In the genomic region with DNA sequence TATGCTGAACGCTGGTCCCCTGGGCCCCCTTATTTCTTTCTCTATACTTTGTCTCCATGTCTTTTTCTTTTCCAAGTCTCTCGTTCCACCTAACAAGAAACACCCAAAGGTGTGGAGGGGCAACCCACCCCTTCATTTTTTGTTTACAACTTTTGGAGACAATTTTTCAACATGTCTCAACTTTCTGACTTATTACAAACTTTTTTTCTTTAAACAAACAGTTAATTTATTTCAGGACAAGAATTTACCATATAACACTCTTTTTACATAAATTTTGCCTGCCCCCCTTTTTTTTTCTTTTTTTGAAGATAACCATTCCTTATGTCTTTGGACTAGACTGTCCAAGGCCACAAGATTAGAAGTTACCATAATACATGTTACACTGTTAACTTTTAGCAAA, we compare ENCODE assay signal across 8 cellular contexts. TPM values are rescaled to one million over a fixed set of nuclear protein-coding genes. Genes with fewer than 3 reads are reported as not detected.
DNase-seq lines count a peak whose midpoint lies in the region; ATAC-seq, FAIRE-seq and TF ChIP-seq lines count a peak whose summit lies in the region.
"Not testable (repeated sequence)": the region's sequence is repeated elsewhere in the genome, so short reads cannot be mapped to it uniquely, and the experiment has no call there.

No MANE protein-coding gene starts in this region.

- not testable (repeated sequence) for H3K23ac ChIP-seq in H9 (ENCODE audit: insufficient read length, low read depth, low read length)

- not testable (repeated sequence) for H3K27me3 Mint-ChIP-seq in H9 (ENCODE audit: low read depth); memory B cell; stimulated activated naive B cell treated with anti-CD40 and anti-IgM and Interleukin-4, amounts not matched to agents 10 μg/mL and 1 μg/mL and 100 μg/mL, for 72 hours

- TF ChIP-seq RAD21 in K562 (CRISPR knock-in tag; conservative IDR thresholded peaks at IDR 0.05 in 1 of 2, IDR thresholded peaks at IDR 0.05 in 1 of 2), result not testable (repeated sequence)

- H2AFZ ChIP-seq in H9 (ENCODE audit: low read length); Karpas-422 (ENCODE audit: low read length); OCI-LY7 (ENCODE audit: low read length); K562 (ENCODE audit: low read depth, low read length): not testable (repeated sequence)

- peaks cover 36 to 39% of the 10 kb centered on the region in 2 experiments for H3K4me1 Mint-ChIP-seq in H9
- peaks cover 25% of the 10 kb centered on the region for H3K4me1 Mint-ChIP-seq in memory B cell
- H3K4me1 Mint-ChIP-seq in stimulated activated naive B cell treated with anti-CD40 and anti-IgM and Interleukin-4, amounts not matched to agents 10 μg/mL and 1 μg/mL and 100 μg/mL, for 72 hours, result peaks cover 17 to 75% of the 10 kb centered on the region in 2 donors

- WGBS in H9 (ENCODE audit: extremely low coverage, insufficient read length, low lambda C conversion rate), result no CpG with 5 or more reads among the region's 2 CpGs
- 62% methylated on average over 2 of the region's 2 CpGs for WGBS in K562 (ENCODE audit: insufficient coverage, low coverage, missing lambda C conversion rate)

- H3K4me1 ChIP-seq in DOHH2 (ENCODE audit: control insufficient read depth, low read length) (peaks cover 82% of the 10 kb centered on the region), Karpas-422 (ENCODE audit: low read length) (peaks cover 39% of the 10 kb centered on the region), OCI-LY7 (ENCODE audit: insufficient read depth, low read length, poor library complexity, severe bottlenecking) (peaks cover 60% of the 10 kb centered on the region)
- not testable (repeated sequence) for H3K4me1 ChIP-seq in H9 (ENCODE audit: insufficient read depth, low read length); K562 (replicated peaks in 1 of 2; ENCODE audit: control insufficient read depth in 2 of 2, insufficient read depth in 2 of 2, low read length in 2 of 2)

- H3K27me3 ChIP-seq in DOHH2 (ENCODE audit: control insufficient read depth, low read length); H9 (ENCODE audit: insufficient read depth, low read length); Karpas-422 (ENCODE audit: low read length); K562 (ENCODE audit: control insufficient read depth in 2 of 2, insufficient read depth in 2 of 2, low read length in 2 of 2): not testable (repeated sequence)

- H3K18ac ChIP-seq in H9 (ENCODE audit: insufficient read length, low read depth, low read length), result not testable (repeated sequence)

- H3K79me2 ChIP-seq in DOHH2 (ENCODE audit: control insufficient read depth, low read length), result peaks cover 50% of the 10 kb centered on the region
- not testable (repeated sequence) for H3K79me2 ChIP-seq in H9 (ENCODE audit: insufficient read depth, low read length); Karpas-422 (ENCODE audit: low read length); OCI-LY7 (ENCODE audit: insufficient read depth, low read depth, low read length); K562 (ENCODE audit: control insufficient read depth, insufficient read depth, low read length)

- not testable (repeated sequence) for H3K14ac ChIP-seq in H9 (ENCODE audit: insufficient read depth, low read length)

- intact Hi-C loops in OCI-LY7 (cut with micrococcal nuclease; ENCODE audit: unreplicated experiment) (loop anchor here (5.0 kb wide), 1 partner anchor 83 kb away; a partner anchor contains a TSS), K562 (cut with micrococcal nuclease) (loop anchor here (5.0 kb wide), 1 partner anchor 77 kb away; no protein-coding TSS in a partner anchor)

- not testable (repeated sequence) for H2BK5ac ChIP-seq in H9 (ENCODE audit: insufficient read length, low read length)

- not testable (repeated sequence) for FAIRE-seq in K562 (lab: Jason Lieb, UNC)

- not testable (repeated sequence) for TF ChIP-seq EP300 in K562 (IDR thresholded peaks at IDR 0.05; ENCODE audit: low read length)

- H4K8ac ChIP-seq in H9 (replicated peaks; ENCODE audit: insufficient read length, low read depth, low read length), result not testable (repeated sequence)

- H3K9me2 ChIP-seq in DOHH2 (replicated peaks; ENCODE audit: control insufficient read depth, low read length); Karpas-422 (replicated peaks; ENCODE audit: insufficient read depth, low read length); OCI-LY7 (ENCODE audit: insufficient read depth, low read length): not testable (repeated sequence)

- H3K79me1 ChIP-seq in H9 (ENCODE audit: insufficient read depth, low read depth, low read length, poor library complexity, severe bottlenecking), result not testable (repeated sequence)

- not testable (repeated sequence) for H3K36me3 Mint-ChIP-seq in H9 (ENCODE audit: insufficient read depth in 1 of 3, low read depth in 3 of 3); memory B cell
- peaks cover 30 to 37% of the 10 kb centered on the region in 2 donors for H3K36me3 Mint-ChIP-seq in stimulated activated naive B cell treated with anti-CD40 and anti-IgM and Interleukin-4, amounts not matched to agents 10 μg/mL and 1 μg/mL and 100 μg/mL, for 72 hours

- BruUV-seq in OCI-LY7 (replicated peaks; lab: Mats Ljungman, UMichigan); K562 (replicated peaks; lab: Mats Ljungman, UMichigan): not testable (repeated sequence)

- H2AK5ac ChIP-seq in H9 (ENCODE audit: insufficient read length, low read length), result not testable (repeated sequence)

- in situ Hi-C loops in K562 (cut with MboI), result not testable (repeated sequence)

- H4K91ac ChIP-seq in H9 (ENCODE audit: insufficient read length, low read depth, low read length), result not testable (repeated sequence)

- not testable (repeated sequence) for H3K56ac ChIP-seq in H9 (ENCODE audit: insufficient read length, low read depth, low read length)

- H2BK120ac ChIP-seq in H9 (ENCODE audit: low read depth, low read length, poor library complexity, severe bottlenecking), result not testable (repeated sequence)

- H3K27ac ChIP-seq in DOHH2 (ENCODE audit: low read depth, low read length), result peak overlapping the region; percentile 87
- H3K27ac ChIP-seq in H9 (ENCODE audit: insufficient read length, low read depth, low read length); Karpas-422 (ENCODE audit: low read length); OCI-LY7 (ENCODE audit: low read depth, low read length, poor library complexity, severe bottlenecking); K562 (ENCODE audit: extremely low read depth, low read depth, low read length): not testable (repeated sequence)

- not testable (repeated sequence) for H3T11ph ChIP-seq in H9 (ENCODE audit: low read length)

- TF ChIP-seq CTCF in DOHH2 (IDR thresholded peaks at IDR 0.05; ENCODE audit: low read depth, low read length, poor library complexity, severe bottlenecking); GM12865 (IDR thresholded peaks at IDR 0.05; ENCODE audit: insufficient read depth, low read depth, low read length, missing control alignments); H9 (conservative IDR thresholded peaks at IDR 0.05); OCI-LY7 (conservative IDR thresholded peaks at IDR 0.05; ENCODE audit: low read length); K562 (IDR thresholded peaks at IDR 0.05 in 2 of 3, conservative IDR thresholded peaks at IDR 0.05 in 1 of 3; ENCODE audit: insufficient read depth in 2 of 3, low read depth in 1 of 3, low read length in 3 of 3): not testable (repeated sequence)

- H3K4me3 ChIP-seq in DOHH2 (ENCODE audit: low read length) (peak overlapping the region; percentile 88), GM12865 (ENCODE audit: low read depth, low read length) (peak overlapping the region; percentile 91)
- H3K4me3 ChIP-seq in Karpas-422 (ENCODE audit: low read length); OCI-LY7 (ENCODE audit: low read depth, low read length, poor library complexity, severe bottlenecking); K562: not testable (repeated sequence)

- H3K4me3 Mint-ChIP-seq in H9 (0 out of 5 replicates have a peak overlapping the region, but pooled peaks of 1 of the 2 experiments have one; percentile 5), memory B cell (peak overlapping the region; percentile 32)
- peak overlapping the region; percentile 90 to 91 for H3K4me3 Mint-ChIP-seq in stimulated activated naive B cell treated with anti-CD40 and anti-IgM and Interleukin-4, amounts not matched to agents 10 μg/mL and 1 μg/mL and 100 μg/mL, for 72 hours

- not testable (repeated sequence) for H3K23me2 ChIP-seq in H9 (ENCODE audit: insufficient read length, low read depth, low read length, poor library complexity, severe bottlenecking)

- not testable (repeated sequence) for H2BK20ac ChIP-seq in H9 (ENCODE audit: low read depth, low read length, poor library complexity, severe bottlenecking)

- ATAC-seq in K562; memory B cell (ENCODE audit: low read depth); stimulated activated naive B cell treated with anti-CD40 and anti-IgM and Interleukin-4, amounts not matched to agents 10 μg/mL and 1 μg/mL and 100 μg/mL, for 72 hours (replicated peaks): not testable (repeated sequence)

- H2BK15ac ChIP-seq in H9 (ENCODE audit: low read depth, low read length), result not testable (repeated sequence)

- not testable (repeated sequence) for H2BK12ac ChIP-seq in H9 (ENCODE audit: insufficient read length, low read depth, low read length)

- H3K9me3 Mint-ChIP-seq in H9; memory B cell; stimulated activated naive B cell treated with anti-CD40 and anti-IgM and Interleukin-4, amounts not matched to agents 10 μg/mL and 1 μg/mL and 100 μg/mL, for 72 hours: not testable (repeated sequence)

- not testable (repeated sequence) for H3K9me1 ChIP-seq in K562 (ENCODE audit: control insufficient read depth, insufficient read depth, low read length)

- H3K36me3 ChIP-seq in DOHH2 (ENCODE audit: control insufficient read depth, low read length), result peaks cover 31% of the 10 kb centered on the region
- not testable (repeated sequence) for H3K36me3 ChIP-seq in Karpas-422 (ENCODE audit: insufficient read depth, low read length); OCI-LY7 (ENCODE audit: insufficient read depth, low read length); K562 (ENCODE audit: control insufficient read depth, insufficient read depth, low read length)

- H3K27ac Mint-ChIP-seq in H9 (peak overlapping the region in 2 of 3 experiments; percentile 14 to 23; a peak in 2 of 7 replicates), memory B cell (peak overlapping the region; percentile 95)
- H3K27ac Mint-ChIP-seq in stimulated activated naive B cell treated with anti-CD40 and anti-IgM and Interleukin-4, amounts not matched to agents 10 μg/mL and 1 μg/mL and 100 μg/mL, for 72 hours, result peak overlapping the region; percentile 97

- H4K20me1 ChIP-seq in DOHH2 (ENCODE audit: control insufficient read depth, insufficient read depth, low read depth, low read length); H9 (ENCODE audit: control insufficient read depth, insufficient read depth, insufficient read length); Karpas-422 (ENCODE audit: insufficient read depth, low read depth, low read length); OCI-LY7 (ENCODE audit: insufficient read depth, low read length); K562 (replicated peaks; ENCODE audit: control insufficient read depth, insufficient read depth, low read length): not testable (repeated sequence)

- POLR2A ChIA-PET in OCI-LY7 (lab: Charles Lee), result interaction anchor here (1.6 kb wide), 1 partner anchor 10 kb away, joined by 3 read pairs; a partner anchor contains a TSS
- POLR2A ChIA-PET in K562 (lab: Yijun Ruan, JAX), result not testable (repeated sequence)

- not testable (repeated sequence) for H3K9me3 ChIP-seq in DOHH2 (ENCODE audit: control insufficient read depth, insufficient read depth, low read length); H9 (ENCODE audit: control insufficient read depth, low read depth, low read length); Karpas-422 (ENCODE audit: low read length); OCI-LY7 (ENCODE audit: low read length); K562 (replicated peaks; ENCODE audit: control insufficient read depth, insufficient read depth, low read depth, low read length)

- not testable (repeated sequence) for H4K5ac ChIP-seq in H9 (ENCODE audit: insufficient read length, low read depth, low read length)

- DNase-seq in GM12865 (ENCODE audit: low read depth); H9; OCI-LY7 (ENCODE audit: low spot score); K562 (ENCODE audit: extremely low read depth in 1 of 4, low spot score in 3 of 4); memory B cell (ENCODE audit: low spot score in 2 of 2); stimulated activated naive B cell treated with anti-CD40 and anti-IgM and Interleukin-4, amounts not matched to agents 10 μg/mL and 1 μg/mL and 100 μg/mL, for 72 hours: not testable (repeated sequence)
- DNase-seq in Karpas-422, result peak; percentile 25

- not testable (repeated sequence) for H3K4ac ChIP-seq in H9 (ENCODE audit: low read depth, low read length)

- H3F3A ChIP-seq in DOHH2 (ENCODE audit: control insufficient read depth, insufficient read depth), result peaks cover 51% of the 10 kb centered on the region

- not testable (repeated sequence) for TF ChIP-seq POLR2A in K562 (conservative IDR thresholded peaks at IDR 0.05)

- CTCF ChIA-PET in OCI-LY7 (lab: Charles Lee; ENCODE audit: unreplicated experiment); K562 (lab: Yijun Ruan, JAX; ENCODE audit: low intra/inter-chr PET ratio): not testable (repeated sequence)

- peak overlapping the region; percentile 82 for H3K4me2 ChIP-seq in DOHH2 (ENCODE audit: low read length)
- not testable (repeated sequence) for H3K4me2 ChIP-seq in H9 (ENCODE audit: insufficient read depth, insufficient read length, low read length); Karpas-422 (ENCODE audit: low read depth, low read length, poor library complexity, severe bottlenecking); K562 (ENCODE audit: insufficient read depth, low read length)
- H3K4me2 ChIP-seq in OCI-LY7 (ENCODE audit: low read length), result peak overlapping the region; percentile 0; the same call in 1 of the 2 replicates

- H3K9ac ChIP-seq in H9 (ENCODE audit: extremely low read depth, insufficient read length, low read length); Karpas-422 (ENCODE audit: low read length); K562 (ENCODE audit: insufficient read depth in 1 of 2, low read depth in 2 of 2, low read length in 2 of 2): not testable (repeated sequence)

RNA-seq across cellular contexts. Expression of a gene that starts 10.2 kb away (rescaled TPM):
- total RNA-seq in H9 (2021), result 17.5 and 20.4 TPM in 2 replicates
- 15.9 and 27.1 TPM in 2 replicates for total RNA-seq in Karpas-422 (2014; rRNA removed; shearing (Covaris generic); ENCODE audit: low replicate concordance)
- total RNA-seq in OCI-LY7 (2014; rRNA removed; shearing (Covaris generic)), result 13.2 and 26.6 TPM in 2 replicates
- total RNA-seq in OCI-LY7 (2022), result 29.8 and 33.5 TPM in 2 replicates
- total RNA-seq in K562 (2011; cell fraction: chromatin; rRNA removed; ENCODE audit: low replicate concordance), result 126 and 174 TPM in 2 replicates
- total RNA-seq in K562 (2011; cell fraction: nucleolus; rRNA removed), result 97.2 and 98.2 TPM in 2 replicates
- 106 and 123 TPM in 2 replicates for total RNA-seq in K562 (2011; cell fraction: nucleoplasm; rRNA removed)
- total RNA-seq in K562 (2014; rRNA removed), result 33.4 and 37.0 TPM in 2 replicates
- total RNA-seq in K562 (2014; rRNA removed; fragmentation: Illumina TruSeq; extraction: Trizol), result 34.1 and 39.0 TPM in 2 replicates
- 33.8 and 34.2 TPM in 2 replicates for total RNA-seq in K562 (2015; rRNA removed; fragmentation: Illumina TruSeq; extraction: Trizol)
- 43.3 and 44.4 TPM in 2 replicates for total RNA-seq in K562 (2021)
- polyA plus RNA-seq in K562 (2011; rRNA removed), result 60.2 and 65.6 TPM in 2 replicates
- 53.3 and 69.6 TPM in 2 replicates for polyA plus RNA-seq in K562 (2011; cell fraction: cytosol; rRNA removed)
- 43.8 and 46.3 TPM in 2 replicates for polyA plus RNA-seq in K562 (2011; cell fraction: nucleus; rRNA removed)
- 37.5 and 42.1 TPM in 2 replicates for polyA plus RNA-seq in K562 (2012)
- polyA plus RNA-seq in K562 (2014; fragmentation: Illumina TruSeq; extraction: Trizol), result 47.8 and 47.9 TPM in 2 replicates
- 10 to 100 TPM; 47.3 to 54.9 TPM for polyA plus RNA-seq in K562 (2014; fragmentation: Nextera tagmentation; extraction: Ambion mirVana)
- polyA plus RNA-seq in K562 (2014; rRNA removed), result 43.5 and 46.3 TPM in 2 replicates
- 113 and 133 TPM in 2 replicates for polyA minus RNA-seq in K562 (2011; rRNA and poly(A)+ RNA removed)
- 44.5 and 46.0 TPM in 2 replicates for polyA minus RNA-seq in K562 (2011; cell fraction: cytosol; rRNA and poly(A)+ RNA removed)
- 24.6 and 44.7 TPM in 2 replicates for polyA minus RNA-seq in K562 (2011; cell fraction: nucleus; rRNA and poly(A)+ RNA removed)

RNA-seq across cellular contexts. Expression of a gene that starts 26.9 kb away (rescaled TPM):
- total RNA-seq in H9 (2021) (502 and 508 TPM in 2 replicates), OCI-LY7 (2022) (450 and 489 TPM in 2 replicates), K562 (2014; rRNA removed) (2,410 and 3,306 TPM in 2 replicates), K562 (2014; rRNA removed; fragmentation: Illumina TruSeq; extraction: Trizol) (2,696 and 2,943 TPM in 2 replicates), K562 (2015; rRNA removed; fragmentation: Illumina TruSeq; extraction: Trizol) (1,782 and 1,893 TPM in 2 replicates), K562 (2021) (1,267 and 1,360 TPM in 2 replicates)
- 455 and 533 TPM in 2 replicates for total RNA-seq in Karpas-422 (2014; rRNA removed; shearing (Covaris generic); ENCODE audit: low replicate concordance)
- 693 and 1,106 TPM in 2 replicates for total RNA-seq in OCI-LY7 (2014; rRNA removed; shearing (Covaris generic))
- 185 and 351 TPM in 2 replicates for total RNA-seq in K562 (2011; cell fraction: chromatin; rRNA removed; ENCODE audit: low replicate concordance)
- 205 and 247 TPM in 2 replicates for total RNA-seq in K562 (2011; cell fraction: nucleolus; rRNA removed)
- 458 and 624 TPM in 2 replicates for total RNA-seq in K562 (2011; cell fraction: nucleoplasm; rRNA removed)
- polyA plus RNA-seq in K562 (2011; rRNA removed) (2,284 and 2,713 TPM in 2 replicates), K562 (2014; fragmentation: Illumina TruSeq; extraction: Trizol) (1,923 and 1,965 TPM in 2 replicates), K562 (2014; fragmentation: Nextera tagmentation; extraction: Ambion mirVana) (1,000 to 10,000 TPM; 4,348 to 5,184 TPM), K562 (2014; rRNA removed) (1,877 and 2,534 TPM in 2 replicates)
- 724 and 2,858 TPM in 2 replicates for polyA plus RNA-seq in K562 (2011; cell fraction: cytosol; rRNA removed)
- 272 and 676 TPM in 2 replicates for polyA plus RNA-seq in K562 (2011; cell fraction: nucleus; rRNA removed)
- polyA plus RNA-seq in K562 (2012), result 1,181 and 2,353 TPM in 2 replicates
- 762 and 899 TPM in 2 replicates for polyA minus RNA-seq in K562 (2011; rRNA and poly(A)+ RNA removed)
- 241 and 256 TPM in 2 replicates for polyA minus RNA-seq in K562 (2011; cell fraction: cytosol; rRNA and poly(A)+ RNA removed)
- 65.4 and 198 TPM in 2 replicates for polyA minus RNA-seq in K562 (2011; cell fraction: nucleus; rRNA and poly(A)+ RNA removed)

RNA-seq across cellular contexts. Expression of a gene that starts 27.0 kb away (rescaled TPM):
- 59.4 and 62.6 TPM in 2 replicates for total RNA-seq in H9 (2021)
- total RNA-seq in Karpas-422 (2014; rRNA removed; shearing (Covaris generic); ENCODE audit: low replicate concordance), result 64.1 and 69.1 TPM in 2 replicates
- 24.1 and 36.8 TPM in 2 replicates for total RNA-seq in OCI-LY7 (2014; rRNA removed; shearing (Covaris generic))
- 43.7 and 48.8 TPM in 2 replicates for total RNA-seq in OCI-LY7 (2022)
- total RNA-seq in K562 (2011; cell fraction: chromatin; rRNA removed; ENCODE audit: low replicate concordance), result 66.5 and 77.9 TPM in 2 replicates
- total RNA-seq in K562 (2011; cell fraction: nucleolus; rRNA removed), result 55.3 and 56.5 TPM in 2 replicates
- total RNA-seq in K562 (2011; cell fraction: nucleoplasm; rRNA removed), result 56.4 and 78.1 TPM in 2 replicates
- total RNA-seq in K562 (2014; rRNA removed), result 49.0 and 61.0 TPM in 2 replicates
- total RNA-seq in K562 (2014; rRNA removed; fragmentation: Illumina TruSeq; extraction: Trizol), result 27.2 and 30.7 TPM in 2 replicates
- 47.1 and 49.7 TPM in 2 replicates for total RNA-seq in K562 (2015; rRNA removed; fragmentation: Illumina TruSeq; extraction: Trizol)
- total RNA-seq in K562 (2021), result 64.3 and 64.7 TPM in 2 replicates
- 39.6 and 70.2 TPM in 2 replicates for polyA plus RNA-seq in K562 (2011; rRNA removed)
- polyA plus RNA-seq in K562 (2011; cell fraction: cytosol; rRNA removed), result 74.3 and 85.0 TPM in 2 replicates
- polyA plus RNA-seq in K562 (2011; cell fraction: nucleus; rRNA removed), result 66.4 and 77.5 TPM in 2 replicates
- 36.7 and 72.3 TPM in 2 replicates for polyA plus RNA-seq in K562 (2012)
- 52.3 and 56.7 TPM in 2 replicates for polyA plus RNA-seq in K562 (2014; fragmentation: Illumina TruSeq; extraction: Trizol)
- 10 to 100 TPM; 10.5 to 11.7 TPM for polyA plus RNA-seq in K562 (2014; fragmentation: Nextera tagmentation; extraction: Ambion mirVana)
- 44.2 and 50.0 TPM in 2 replicates for polyA plus RNA-seq in K562 (2014; rRNA removed)
- polyA minus RNA-seq in K562 (2011; rRNA and poly(A)+ RNA removed), result 37.4 and 44.6 TPM in 2 replicates
- 44.1 and 45.1 TPM in 2 replicates for polyA minus RNA-seq in K562 (2011; cell fraction: cytosol; rRNA and poly(A)+ RNA removed)
- polyA minus RNA-seq in K562 (2011; cell fraction: nucleus; rRNA and poly(A)+ RNA removed), result 33.0 and 46.3 TPM in 2 replicates

Comparison
In these comparisons a context has a peak if more than half of its experiments do, and no peak if none do; other contexts are left out.
1. H3K27ac Mint-ChIP-seq: peak in every context shown above with its lines; median percentile 97 in stimulated activated naive B cell treated with anti-CD40 and anti-IgM and Interleukin-4, amounts not matched to agents 10 μg/mL and 1 μg/mL and 100 μg/mL, for 72 hours; 95 in memory B cell; 18 in H9.